In the genomic region with DNA sequence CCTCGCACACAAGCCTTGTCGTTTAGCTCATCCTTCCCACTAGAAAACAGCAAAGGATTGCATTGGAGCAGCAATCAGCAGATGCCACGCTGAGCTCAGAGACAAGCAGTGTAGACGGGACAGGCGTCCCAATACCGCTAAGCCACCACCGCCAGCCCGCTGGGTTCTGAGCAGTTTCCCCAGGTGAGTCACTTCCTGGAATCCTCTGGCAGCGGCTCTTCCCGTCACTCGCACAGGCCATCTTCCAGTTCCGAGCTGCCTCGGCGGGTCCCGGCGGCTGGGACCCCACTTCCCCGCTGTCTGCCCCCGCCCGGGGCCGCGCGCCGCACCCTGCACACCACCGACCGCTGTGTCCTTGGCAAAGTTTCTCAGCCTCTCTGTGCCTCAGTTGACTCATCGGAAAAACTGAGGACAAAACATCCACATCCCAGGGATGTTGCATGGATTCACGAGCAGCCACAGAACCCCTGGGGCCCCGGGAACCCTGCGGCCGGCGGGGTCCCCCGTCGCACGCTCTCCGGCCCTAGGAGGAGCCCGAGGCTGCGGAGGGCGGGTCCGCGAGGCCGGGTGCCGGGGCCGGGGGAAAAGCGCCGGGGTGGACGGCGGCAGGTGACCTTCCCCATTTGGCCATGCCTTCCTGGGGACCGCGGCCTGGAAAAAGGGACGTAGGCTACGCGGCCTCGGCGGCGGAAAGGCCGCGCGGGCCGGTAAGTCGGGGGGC, we compare ENCODE assay signal across 8 cellular contexts. TPM values are rescaled to one million over a fixed set of nuclear protein-coding genes. Genes with fewer than 3 reads are reported as not detected.
DNase-seq lines count a peak whose midpoint lies in the region; ATAC-seq and TF ChIP-seq lines count a peak whose summit lies in the region.

No MANE protein-coding gene starts in this region.

- peak; percentile 35 for ATAC-seq in GM18867 (IDR thresholded peaks at IDR 0.05; ENCODE audit: unreplicated experiment)
- peak; percentile 27 for ATAC-seq in HG03108 (IDR thresholded peaks at IDR 0.05; ENCODE audit: unreplicated experiment)
- ATAC-seq in stimulated activated naive CD8-positive, alpha-beta T cell treated with anti-CD3 and anti-CD28 coated beads, Interleukin-15, amount 100 ng/mL, for 72 hours, result peak; percentile 69

- CTCF ChIA-PET in AG04450 (lab: Charles Lee) (interaction anchor here (1.1 to 2.6 kb wide), 4 partner anchors 25 to 152 kb away, joined by 3 to 18 read pairs (median 7); no protein-coding TSS in a partner anchor), OCI-LY7 (lab: Charles Lee; ENCODE audit: unreplicated experiment) (no interaction called here)

- no peaks in the 10 kb centered on the region for H3K27me3 ChIP-seq in AG04450 (ENCODE audit: control insufficient read depth, insufficient read depth, low read length)

- H3K4me1 ChIP-seq in OCI-LY7 (ENCODE audit: insufficient read depth, low read length, poor library complexity, severe bottlenecking), result no peaks in the 10 kb centered on the region

- BruUV-seq in OCI-LY7 (replicated peaks; lab: Mats Ljungman, UMichigan), result no TSS peak

- H3K9me2 ChIP-seq in OCI-LY7 (ENCODE audit: insufficient read depth, low read length), result no peaks in the 10 kb centered on the region

- H3K4me3 Mint-ChIP-seq in neural crest cell, result peak overlapping the region; percentile 94
- H3K4me3 Mint-ChIP-seq in stimulated activated naive CD8-positive, alpha-beta T cell treated with anti-CD3 and anti-CD28 coated beads, Interleukin-15, amount 100 ng/mL, for 72 hours, result peak overlapping the region; percentile 93 to 97

- H3K4me2 ChIP-seq in OCI-LY7 (ENCODE audit: low read length), result peak overlapping the region; percentile 99

- H3K27ac ChIP-seq in AG04450 (ENCODE audit: low read depth, low read length), result peak overlapping the region; percentile 68
- no peak overlapping the region for H3K27ac ChIP-seq in OCI-LY7 (ENCODE audit: low read depth, low read length, poor library complexity, severe bottlenecking)

- intact Hi-C loops in OCI-LY7 (cut with micrococcal nuclease; ENCODE audit: unreplicated experiment), result loop anchor here (2.0 kb wide), 1 partner anchor 56 kb away; the partner anchor contains the start of gene VPS4B

- DNase-seq in AG04450 (ENCODE audit: low read depth, low spot score), result no peak
- peak; percentile 22 for DNase-seq in OCI-LY7 (ENCODE audit: low spot score)
- DNase-seq in activated T-helper 1 cell treated with anti-CD3 and anti-CD28 coated beads, Interleukin-2, amount 50 U/mL, for 16 hours (ENCODE audit: low read depth in 1 of 2, low spot score in 1 of 2), result peak; percentile 35 to 60
- DNase-seq in fibroblast of peridontal ligament (ENCODE audit: extremely low read depth), result peak; percentile 17
- no peak for DNase-seq in neural crest cell (ENCODE audit: low read depth, low spot score)
- peak; percentile 40 to 72 for DNase-seq in stimulated activated naive CD8-positive, alpha-beta T cell treated with anti-CD3 and anti-CD28 coated beads, Interleukin-15, amount 100 ng/mL, for 72 hours

- no peaks in the 10 kb centered on the region for H3K27me3 Mint-ChIP-seq in neural crest cell (ENCODE audit: low read depth)
- no peaks in the 10 kb centered on the region for H3K27me3 Mint-ChIP-seq in stimulated activated naive CD8-positive, alpha-beta T cell treated with anti-CD3 and anti-CD28 coated beads, Interleukin-15, amount 100 ng/mL, for 72 hours

- H4K20me1 ChIP-seq in OCI-LY7 (ENCODE audit: insufficient read depth, low read length), result no peaks in the 10 kb centered on the region

- H3K4me1 Mint-ChIP-seq in neural crest cell, result peaks cover 26% of the 10 kb centered on the region
- H3K4me1 Mint-ChIP-seq in stimulated activated naive CD8-positive, alpha-beta T cell treated with anti-CD3 and anti-CD28 coated beads, Interleukin-15, amount 100 ng/mL, for 72 hours, result peaks cover 41% of the 10 kb centered on the region

- H3K9me3 Mint-ChIP-seq in neural crest cell, result peaks cover 5% of the 10 kb centered on the region
- peaks cover 8 to 14% of the 10 kb centered on the region in 2 donors for H3K9me3 Mint-ChIP-seq in stimulated activated naive CD8-positive, alpha-beta T cell treated with anti-CD3 and anti-CD28 coated beads, Interleukin-15, amount 100 ng/mL, for 72 hours

- H2AFZ ChIP-seq in OCI-LY7 (ENCODE audit: low read length), result peak overlapping the region; percentile 76

- no peaks in the 10 kb centered on the region for H3K9me3 ChIP-seq in AG04450 (ENCODE audit: control insufficient read depth, insufficient read depth, low read length)
- no peaks in the 10 kb centered on the region for H3K9me3 ChIP-seq in OCI-LY7 (ENCODE audit: low read length)

- H3K4me3 ChIP-seq in AG04450 (ENCODE audit: low read depth, low read length) (peak overlapping the region; percentile 81), OCI-LY7 (ENCODE audit: low read depth, low read length, poor library complexity, severe bottlenecking) (peak overlapping the region; percentile 85)

- H3K27ac Mint-ChIP-seq in neural crest cell (ENCODE audit: unreplicated experiment), result no peak overlapping the region
- H3K27ac Mint-ChIP-seq in stimulated activated naive CD8-positive, alpha-beta T cell treated with anti-CD3 and anti-CD28 coated beads, Interleukin-15, amount 100 ng/mL, for 72 hours, result peak overlapping the region; percentile 75 to 86

- H3K79me2 ChIP-seq in OCI-LY7 (ENCODE audit: insufficient read depth, low read depth, low read length), result no peaks in the 10 kb centered on the region

- H3K36me3 Mint-ChIP-seq in neural crest cell (ENCODE audit: low read depth), result peaks cover 14% of the 10 kb centered on the region

- H3K36me3 ChIP-seq in OCI-LY7 (ENCODE audit: insufficient read depth, low read length), result peaks cover 9% of the 10 kb centered on the region

- POLR2A ChIA-PET in AG04450 (lab: Yijun Ruan, JAX), result interaction anchor here (0.6 to 0.9 kb wide), 2 partner anchors 25 to 56 kb away, joined by 5 to 11 read pairs; partner anchors contain the start of gene VPS4B
- POLR2A ChIA-PET in OCI-LY7 (lab: Charles Lee), result interaction anchor here (0.6 to 1.3 kb wide), 3 partner anchors 38 to 455 kb away, joined by 3 to 5 read pairs (median 3); no protein-coding TSS in a partner anchor

- no peak for TF ChIP-seq CTCF in AG04450 (IDR thresholded peaks at IDR 0.05; ENCODE audit: low read depth, low read length)
- TF ChIP-seq CTCF in OCI-LY7 (conservative IDR thresholded peaks at IDR 0.05; ENCODE audit: low read length), result no peak
- TF ChIP-seq CTCF in neural crest cell (conservative IDR thresholded peaks at IDR 0.05), result no peak

RNA-seq across cellular contexts. Expression of gene KDSR, which starts 0.6 kb away (rescaled TPM):
- 34.0 and 39.9 TPM in 2 replicates for polyA plus RNA-seq in AG04450 (2011; rRNA removed)
- polyA minus RNA-seq in AG04450 (2011; rRNA and poly(A)+ RNA removed), result 34.8 and 44.6 TPM in 2 replicates
- total RNA-seq in OCI-LY7 (2014; rRNA removed; shearing (Covaris generic)), result 6.5 and 7.1 TPM in 2 replicates
- total RNA-seq in OCI-LY7 (2022) (13.4 and 14.6 TPM in 2 replicates), neural crest cell (31.0 and 35.7 TPM in 2 replicates)

RNA-seq across cellular contexts. Expression of gene BCL2, which starts 46.9 kb away (rescaled TPM):
- 0.27 and 0.35 TPM in 2 replicates for polyA plus RNA-seq in AG04450 (2011; rRNA removed)
- polyA minus RNA-seq in AG04450 (2011; rRNA and poly(A)+ RNA removed), result 0.51 and 0.61 TPM in 2 replicates
- 1.4 and 1.9 TPM in 2 replicates for total RNA-seq in OCI-LY7 (2014; rRNA removed; shearing (Covaris generic))
- total RNA-seq in OCI-LY7 (2022), result 2.5 and 3.0 TPM in 2 replicates
- total RNA-seq in neural crest cell, result 14.1 and 15.1 TPM in 2 replicates

RNA-seq across cellular contexts. Expression of gene VPS4B, which starts 55.8 kb away (rescaled TPM):
- 26.4 and 34.3 TPM in 2 replicates for polyA plus RNA-seq in AG04450 (2011; rRNA removed)
- polyA minus RNA-seq in AG04450 (2011; rRNA and poly(A)+ RNA removed), result 22.4 and 28.5 TPM in 2 replicates
- 10.7 and 12.3 TPM in 2 replicates for total RNA-seq in OCI-LY7 (2014; rRNA removed; shearing (Covaris generic))
- total RNA-seq in OCI-LY7 (2022) (22.9 and 26.1 TPM in 2 replicates), neural crest cell (34.2 and 41.8 TPM in 2 replicates)

Comparison
In these comparisons a context has a peak if more than half of its experiments do, and no peak if none do; other contexts are left out.
1. DNase-seq: peak in OCI-LY7 (single experiment), activated T-helper 1 cell treated with anti-CD3 and anti-CD28 coated beads, Interleukin-2, amount 50 U/mL, for 16 hours (2 of 2), fibroblast of peridontal ligament (single experiment) and stimulated activated naive CD8-positive, alpha-beta T cell treated with anti-CD3 and anti-CD28 coated beads, Interleukin-15, amount 100 ng/mL, for 72 hours (2 of 2); none in AG04450 (single experiment) and neural crest cell (single experiment).
2. Peak in every context shown above with its lines, with median percentiles within 50 percentile points of each other: ATAC-seq.